14 cellular contexts compared by ENCODE assay signal in genomic region chr20:6908673-6909072, GRCh38.
A peak's percentile ranks its signal among the peaks of the same experiment; 100 is the strongest.
DNase-seq lines count a peak whose midpoint lies in the region; ATAC-seq and TF ChIP-seq lines count a peak whose summit lies in the region.
"Had no signal": no experiment of that assay in that cellular context is flagged by ENCODE, and none has a peak within 500 bp of the region (broad histone marks: within the 10 kb centered on the region; RNA-seq: fewer than 3 reads in every experiment).

No MANE protein-coding gene starts in this region.

- H3K9ac ChIP-seq in HUES6 (ENCODE audit: low read length) (peak overlapping the region; percentile 27), iPS-20b (ENCODE audit: low read depth, low read length) (peak overlapping the region; percentile 51; the same call in 1 of the 2 replicates)

- H3K4me1 Mint-ChIP-seq in osteocyte (ENCODE audit: unreplicated experiment), result no peaks in the 10 kb centered on the region

- H3K9me3 ChIP-seq in HUES6 (ENCODE audit: control insufficient read depth, insufficient read depth, low read depth, low read length), result no peaks in the 10 kb centered on the region
- no peaks in the 10 kb centered on the region for H3K9me3 ChIP-seq in ectodermal cell (ENCODE audit: control insufficient read depth, low read length)
- no peaks in the 10 kb centered on the region for H3K9me3 ChIP-seq in iPS-20b (ENCODE audit: insufficient read depth, low read depth, low read length)

- H3K36me3 ChIP-seq in HUES6 (ENCODE audit: control insufficient read depth, insufficient read depth, low read length) (no peaks in the 10 kb centered on the region), ectodermal cell (ENCODE audit: control insufficient read depth, insufficient read depth, low read length) (no peaks in the 10 kb centered on the region), iPS-20b (ENCODE audit: insufficient read depth, low read depth, low read length) (no peaks in the 10 kb centered on the region)

- intact Hi-C loops in sciatic nerve (cut with DNase I), result no loop called here

- no peak for TF ChIP-seq CTCF in osteocyte (IDR thresholded peaks at IDR 0.05)

- H3K9me3 Mint-ChIP-seq in osteocyte (ENCODE audit: unreplicated experiment), result no peaks in the 10 kb centered on the region

- H3K4me3 ChIP-seq in HUES6 (ENCODE audit: low read depth, low read length) (no peak overlapping the region), ectodermal cell (ENCODE audit: insufficient read depth, low read depth, low read length) (no peak overlapping the region), iPS-20b (ENCODE audit: low read length) (peak overlapping the region; percentile 6; the same call in 1 of the 2 replicates)
- H3K4me3 ChIP-seq: GM12878 had no signal

- H3K27me3 ChIP-seq in HUES6 (ENCODE audit: control insufficient read depth, insufficient read depth, low read length), result no peaks in the 10 kb centered on the region
- H3K27me3 ChIP-seq in ectodermal cell (ENCODE audit: control insufficient read depth, insufficient read depth, low read length, poor library complexity, severe bottlenecking), result no peaks in the 10 kb centered on the region
- no peaks in the 10 kb centered on the region for H3K27me3 ChIP-seq in iPS-20b (ENCODE audit: insufficient read depth, low read length)

- H3K27ac ChIP-seq in HUES6 (ENCODE audit: low read depth, low read length) (peak overlapping the region; percentile 56), ectodermal cell (ENCODE audit: insufficient read depth, low read depth, low read length, poor library complexity, severe bottlenecking) (peak overlapping the region; percentile 89), iPS-20b (ENCODE audit: low read length) (peak overlapping the region; percentile 26)

- ATAC-seq in HG02938 (IDR thresholded peaks at IDR 0.05; ENCODE audit: unreplicated experiment), result no peak
- no peak for ATAC-seq in sciatic nerve
- ATAC-seq: GM12878 had no signal

- no peak overlapping the region for H3K27ac Mint-ChIP-seq in osteocyte (ENCODE audit: unreplicated experiment)
- H3K27ac Mint-ChIP-seq: CD14-positive monocyte had no signal

- H3K27me3 Mint-ChIP-seq in osteocyte (ENCODE audit: unreplicated experiment), result no peaks in the 10 kb centered on the region

- H3K4me1 ChIP-seq in HUES6 (ENCODE audit: control insufficient read depth, insufficient read depth, low read length) (peaks cover 23% of the 10 kb centered on the region), ectodermal cell (ENCODE audit: control insufficient read depth, insufficient read depth, low read length) (peaks cover 16% of the 10 kb centered on the region), iPS-20b (ENCODE audit: insufficient read depth, low read length) (peaks cover 40% of the 10 kb centered on the region; the same call in 1 of the 2 replicates)

- H3K36me3 Mint-ChIP-seq in osteocyte (ENCODE audit: unreplicated experiment), result no peaks in the 10 kb centered on the region
- H3K36me3 Mint-ChIP-seq: CD14-positive monocyte had no signal

- peak; percentile 86 for DNase-seq in DMS79 treated with DMSO at 0.1 percent for 48 hours (lab: John Stamatoyannopoulos, UW)
- DNase-seq in sciatic nerve (ENCODE audit: low spot score), result no peak
- DNase-seq in osteocyte (ENCODE audit: extremely low spot score, unreplicated experiment), result no peak
- DNase-seq in HT-29 (ENCODE audit: low spot score), result no peak
- DNase-seq: COR-L47, Karpas-422, NCI-H146, NCI-H446 treated with DMSO at 0.1 percent for 48 hours had no signal

- 3 to 5% methylated on average over 1 to 2 of the region's 2 CpGs for WGBS in ectodermal cell, 2 experiments

- no peak overlapping the region for H3K4me3 Mint-ChIP-seq in osteocyte (ENCODE audit: unreplicated experiment)
- H3K4me3 Mint-ChIP-seq: CD14-positive monocyte had no signal

Comparison
In these comparisons a context has a peak if more than half of its experiments do, and no peak if none do; other contexts are left out.
1. H3K27ac ChIP-seq: peak in every context shown above with its lines; median percentile 89 in ectodermal cell; 56 in HUES6; 26 in iPS-20b.